Comparison of ENCODE assay signal across 8 cellular contexts in the genomic region with DNA sequence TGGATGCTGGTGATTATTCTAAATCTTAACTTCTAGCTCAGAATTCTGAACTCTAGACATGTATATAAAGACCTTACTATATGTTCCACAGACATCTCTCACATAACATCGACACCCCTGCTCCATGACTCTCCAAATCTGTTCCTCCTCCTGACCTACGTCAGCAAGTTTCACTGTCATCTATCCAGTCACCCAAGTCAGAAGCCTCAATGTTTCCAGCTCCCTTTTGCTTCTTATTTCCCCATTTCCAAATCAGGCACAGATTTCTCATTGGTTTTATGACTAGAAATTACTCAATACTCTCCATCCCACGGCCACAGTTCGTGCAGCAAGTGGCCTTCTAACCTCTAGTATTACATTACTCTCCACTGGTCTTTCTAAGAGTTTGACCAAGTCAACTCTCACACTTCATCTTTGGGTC. TPM values are rescaled to one million over a fixed set of nuclear protein-coding genes. Genes with fewer than 3 reads are reported as not detected.
DNase-seq lines count a peak whose midpoint lies in the region; ATAC-seq, FAIRE-seq and TF ChIP-seq lines count a peak whose summit lies in the region.

No MANE protein-coding gene starts in this region.

- H3K4me1 ChIP-seq in HAP-1: peaks cover 24% of the 10 kb centered on the region

- peak; percentile 15 for DNase-seq in stimulated activated naive CD4-positive, alpha-beta T cell treated with Interleukin-2 at 50 U/mL for 16 hours (lab: John Stamatoyannopoulos, UW)
- DNase-seq in stimulated activated naive CD4-positive, alpha-beta T cell (lab: John Stamatoyannopoulos, UW): no peak
- DNase-seq in activated B cell treated with CpG ODN at 0.5 μM for 24 hours (no peak), pons (ENCODE audit: low spot score) (peak; percentile 59), NCI-H2029 treated with DMSO at 0.1 percent for 48 hours (lab: John Stamatoyannopoulos, UW) (no peak), GM19239 (ENCODE audit: insufficient read length, low spot score) (no peak), HAP-1 (ENCODE audit: low spot score in 2 of 2) (no peak)

- FAIRE-seq in GM19239 (lab: Jason Lieb, UNC): no peak

- no peaks in the 10 kb centered on the region for H3K27me3 ChIP-seq in HAP-1 (ENCODE audit: low read depth)

- H3K4me1 Mint-ChIP-seq in activated B cell treated with CpG ODN at 0.5 μM for 24 hours: peaks cover 90% of the 10 kb centered on the region

- peaks cover 28% of the 10 kb centered on the region for H3K36me3 Mint-ChIP-seq in activated B cell treated with CpG ODN at 0.5 μM for 24 hours (ENCODE audit: low read depth)

- no peak overlapping the region for H3K4me3 ChIP-seq in HAP-1

- no peaks in the 10 kb centered on the region for H3K27me3 Mint-ChIP-seq in activated B cell treated with CpG ODN at 0.5 μM for 24 hours

- intact Hi-C loops in activated B cell treated with CpG ODN at 0.5 μM for 24 hours (cut with micrococcal nuclease): loop anchor here (1.0 to 5.0 kb wide), 4 partner anchors 8 to 36 kb away; no protein-coding TSS in a partner anchor

- no peaks in the 10 kb centered on the region for H3K9me3 ChIP-seq in HAP-1

- H3K4me3 Mint-ChIP-seq in activated B cell treated with CpG ODN at 0.5 μM for 24 hours: peak overlapping the region; percentile 50

- TF ChIP-seq CTCF in activated B cell treated with CpG ODN at 0.5 μM for 24 hours (IDR thresholded peaks at IDR 0.05): no peak

- peak; percentile 46 for ATAC-seq in HG02973 (IDR thresholded peaks at IDR 0.05; ENCODE audit: unreplicated experiment)
- peak; percentile 50 for ATAC-seq in activated B cell treated with CpG ODN at 0.5 μM for 24 hours (ENCODE audit: low read depth)

- in situ Hi-C loops in HAP-1 (cut with MboI; ENCODE audit: low sequenced_read_pairs): no loop called here

- CTCF ChIA-PET in activated B cell treated with CpG ODN at 0.5 μM for 24 hours (lab: Charles Lee): no interaction called here

- H3K9me3 Mint-ChIP-seq in activated B cell treated with CpG ODN at 0.5 μM for 24 hours: no peaks in the 10 kb centered on the region

- POLR2A ChIA-PET in activated B cell treated with CpG ODN at 0.5 μM for 24 hours (lab: Charles Lee): interaction anchor here (1.0 to 1.4 kb wide), 2 partner anchors 28 to 29 kb away, joined by 3 read pairs; no protein-coding TSS in a partner anchor

- no peaks in the 10 kb centered on the region for H3K36me3 ChIP-seq in HAP-1 (replicated peaks)

- peak overlapping the region; percentile 76 for H3K27ac Mint-ChIP-seq in activated B cell treated with CpG ODN at 0.5 μM for 24 hours

RNA-seq across cellular contexts. Expression of a gene that starts 28.5 kb away (rescaled TPM):
- 72.7 and 82.8 TPM in 2 replicates for total RNA-seq in activated B cell treated with CpG ODN at 0.5 μM for 24 hours

Comparison
In these comparisons a context has a peak if more than half of its experiments do, and no peak if none do; other contexts are left out.
1. DNase-seq: peak in stimulated activated naive CD4-positive, alpha-beta T cell treated with Interleukin-2 at 50 U/mL for 16 hours (single experiment) and pons (single experiment); none in stimulated activated naive CD4-positive, alpha-beta T cell (0 of 6), activated B cell treated with CpG ODN at 0.5 μM for 24 hours (single experiment), NCI-H2029 treated with DMSO at 0.1 percent for 48 hours (single experiment), GM19239 (single experiment) and HAP-1 (0 of 2).